In genomic region chr10:97543025-97543546, GRCh38 we compare ENCODE assay signal across 8 cellular contexts. TPM values are rescaled to one million over a fixed set of nuclear protein-coding genes. Genes with fewer than 3 reads are reported as not detected.
A peak's percentile ranks its signal among the peaks of the same experiment; 100 is the strongest.
DNase-seq lines count a peak whose midpoint lies in the region; ATAC-seq and TF ChIP-seq lines count a peak whose summit lies in the region.

No MANE protein-coding gene starts in this region.

- no peaks in the 10 kb centered on the region for H3K27me3 Mint-ChIP-seq in T-helper 2 cell treated with Interferon-gamma antibody and Interleukin-4, amounts not matched to agents 5 μg/mL and 100 μg/mL, for 36 hours (ENCODE audit: low read depth)

- H3K4me3 Mint-ChIP-seq in T-helper 2 cell treated with Interferon-gamma antibody and Interleukin-4, amounts not matched to agents 5 μg/mL and 100 μg/mL, for 36 hours = no peak overlapping the region

- no peak overlapping the region for H3K4me3 ChIP-seq in kidney epithelial cell (ENCODE audit: low read depth, low read length)

- H3K27me3 ChIP-seq in kidney epithelial cell (ENCODE audit: control insufficient read depth, insufficient read depth, low read length) = no peaks in the 10 kb centered on the region

- ATAC-seq in HG02610 (IDR thresholded peaks at IDR 0.05; ENCODE audit: unreplicated experiment) (peak; percentile 61), HG03139 (IDR thresholded peaks at IDR 0.05; ENCODE audit: unreplicated experiment) (no peak), GM21526 (IDR thresholded peaks at IDR 0.05; ENCODE audit: low FRiP score, unreplicated experiment) (no peak)

- H3K36me3 Mint-ChIP-seq in T-helper 2 cell treated with Interferon-gamma antibody and Interleukin-4, amounts not matched to agents 5 μg/mL and 100 μg/mL, for 36 hours (ENCODE audit: low read depth) = no peaks in the 10 kb centered on the region

- no peaks in the 10 kb centered on the region for H3K9me3 Mint-ChIP-seq in T-helper 2 cell treated with Interferon-gamma antibody and Interleukin-4, amounts not matched to agents 5 μg/mL and 100 μg/mL, for 36 hours

- H3K4me1 Mint-ChIP-seq in T-helper 2 cell treated with Interferon-gamma antibody and Interleukin-4, amounts not matched to agents 5 μg/mL and 100 μg/mL, for 36 hours (ENCODE audit: low read depth) = peaks cover 7% of the 10 kb centered on the region

- peak; percentile 71 for DNase-seq in T-helper 2 cell treated with Interferon-gamma antibody and Interleukin-4, amounts not matched to agents 5 μg/mL and 100 μg/mL, for 36 hours (ENCODE audit: low spot score)
- DNase-seq in brain pericyte (ENCODE audit: low read depth, low spot score) (peak; percentile 77), kidney epithelial cell (ENCODE audit: low read depth) (peak; percentile 90), NCI-H2081 treated with DMSO at 0.1 percent for 48 hours (lab: John Stamatoyannopoulos, UW) (no peak)
- DNase-seq in stimulated activated CD4-positive, alpha-beta T cell treated with anti-CD3 and anti-CD28 coated beads, Interleukin-15, amount 100 ng/mL, for 24 hours = peak; percentile 84

- H3K36me3 ChIP-seq in kidney epithelial cell (ENCODE audit: control insufficient read depth, insufficient read depth, low read length) = no peaks in the 10 kb centered on the region

- TF ChIP-seq CTCF in kidney epithelial cell (IDR thresholded peaks at IDR 0.05; ENCODE audit: insufficient read depth, low read length, poor library complexity, severe bottlenecking) = no peak

- no peak overlapping the region for H3K27ac Mint-ChIP-seq in T-helper 2 cell treated with Interferon-gamma antibody and Interleukin-4, amounts not matched to agents 5 μg/mL and 100 μg/mL, for 36 hours

RNA-seq across cellular contexts. Expression of gene ANKRD2, which starts 29.5 kb away (rescaled TPM):
- 0.08 TPM in 1 of 2 replicates, not detected in the other for total RNA-seq in kidney epithelial cell

RNA-seq across cellular contexts. Expression of gene HOGA1, which starts 41.1 kb away (rescaled TPM):
- total RNA-seq in kidney epithelial cell = 3.4 and 5.1 TPM in 2 replicates

RNA-seq across cellular contexts. Expression of gene UBTD1, which starts 44.4 kb away (rescaled TPM):
- total RNA-seq in kidney epithelial cell = 32.5 and 44.4 TPM in 2 replicates

RNA-seq across cellular contexts. Expression of gene MMS19, which starts 44.9 kb away (rescaled TPM):
- 85.2 and 111 TPM in 2 replicates for total RNA-seq in kidney epithelial cell

RNA-seq across cellular contexts. Expression of gene C10orf62, which starts 46.4 kb away (rescaled TPM):
- not detected in 2 replicates for total RNA-seq in kidney epithelial cell
